Comparison of ENCODE assay signal across 28 cellular contexts in genomic region chr13:109220631-109221030, GRCh38.
"Had no signal": no experiment of that assay in that cellular context is flagged by ENCODE, and none has a peak within 500 bp of the region (broad histone marks: within the 10 kb centered on the region; RNA-seq: fewer than 3 reads in every experiment).

No MANE protein-coding gene starts in this region.

- H3K4me1 Mint-ChIP-seq: stimulated activated effector memory CD8-positive, alpha-beta T cell treated with anti-CD3 and anti-CD28 coated beads, Interleukin-12 subunit alpha, Interleukin-12 subunit beta, amount 100 ng/mL, for 72 hours; stimulated activated memory B cell treated with anti-CD40 and anti-IgM and Interleukin-4, amounts not matched to agents 10 μg/mL and 1 μg/mL and 100 μg/mL, for 72 hours; stimulated activated naive B cell treated with anti-CD40 and anti-IgM and Interleukin-4, amounts not matched to agents 10 μg/mL and 1 μg/mL and 100 μg/mL, for 72 hours; stimulated activated naive CD8-positive, alpha-beta T cell treated with anti-CD3 and anti-CD28 coated beads, Interleukin-15, amount 100 ng/mL, for 72 hours had no signal

- H3K4me1 ChIP-seq: stomach, suprapubic skin, testis, thyroid gland, tibial artery, tibial nerve, transverse colon, upper lobe of left lung, upper lobe of right lung, uterus, vagina had no signal

- H3K27me3 Mint-ChIP-seq: stimulated activated naive B cell treated with anti-CD40 and anti-IgM and Interleukin-4, amounts not matched to agents 10 μg/mL and 1 μg/mL and 100 μg/mL, for 72 hours; type B pancreatic cell had no signal

- FAIRE-seq: urothelium cell line had no signal

- H3K36me3 Mint-ChIP-seq: stimulated activated effector memory CD8-positive, alpha-beta T cell treated with anti-CD3 and anti-CD28 coated beads, Interleukin-12 subunit alpha, Interleukin-12 subunit beta, amount 100 ng/mL, for 72 hours; stimulated activated memory B cell treated with anti-CD40 and anti-IgM and Interleukin-4, amounts not matched to agents 10 μg/mL and 1 μg/mL and 100 μg/mL, for 72 hours; stimulated activated naive B cell treated with anti-CD40 and anti-IgM and Interleukin-4, amounts not matched to agents 10 μg/mL and 1 μg/mL and 100 μg/mL, for 72 hours; type B pancreatic cell had no signal

- H3K27ac Mint-ChIP-seq: stimulated activated effector memory CD8-positive, alpha-beta T cell treated with anti-CD3 and anti-CD28 coated beads, Interleukin-12 subunit alpha, Interleukin-12 subunit beta, amount 100 ng/mL, for 72 hours; stimulated activated memory B cell treated with anti-CD40 and anti-IgM and Interleukin-4, amounts not matched to agents 10 μg/mL and 1 μg/mL and 100 μg/mL, for 72 hours; stimulated activated naive B cell treated with anti-CD40 and anti-IgM and Interleukin-4, amounts not matched to agents 10 μg/mL and 1 μg/mL and 100 μg/mL, for 72 hours; stimulated activated naive CD8-positive, alpha-beta T cell treated with anti-CD3 and anti-CD28 coated beads, Interleukin-15, amount 100 ng/mL, for 72 hours; stimulated activated naive CD8-positive, alpha-beta T cell treated with anti-CD3 and anti-CD28 coated beads, Interleukin-15, Interleukin-2, amounts not matched to agents 100 ng/mL and 50 ng/mL, for 24 hours; type B pancreatic cell had no signal

- H3K9me3 ChIP-seq: testis, thyroid gland, transverse colon, upper lobe of right lung, uterus, vagina had no signal

- H3K4me3 ChIP-seq: stomach, suprapubic skin, testis, thoracic aorta, thyroid gland, tibial artery, tibial nerve, transverse colon, upper lobe of left lung, upper lobe of right lung, uterus, vagina had no signal

- H3K27me3 ChIP-seq: stomach, suprapubic skin, testis, thyroid gland, tibial artery, tibial nerve, transverse colon, upper lobe of left lung, upper lobe of right lung, uterus, vagina had no signal

- ATAC-seq: stimulated activated effector memory CD8-positive, alpha-beta T cell treated with anti-CD3 and anti-CD28 coated beads, Interleukin-12 subunit alpha, Interleukin-12 subunit beta, amount 100 ng/mL, for 72 hours; stimulated activated memory B cell treated with anti-CD40 and anti-IgM and Interleukin-4, amounts not matched to agents 10 μg/mL and 1 μg/mL and 100 μg/mL, for 72 hours; stimulated activated naive B cell treated with anti-CD40 and anti-IgM and Interleukin-4, amounts not matched to agents 10 μg/mL and 1 μg/mL and 100 μg/mL, for 72 hours; stimulated activated naive CD8-positive, alpha-beta T cell treated with anti-CD3 and anti-CD28 coated beads, Interleukin-15, amount 100 ng/mL, for 72 hours; stimulated activated naive CD8-positive, alpha-beta T cell treated with anti-CD3 and anti-CD28 coated beads, Interleukin-15, Interleukin-2, amounts not matched to agents 100 U/mL and 50 U/mL, for 24 hours; upper lobe of right lung had no signal

- H3K36me3 ChIP-seq: stomach, suprapubic skin, thoracic aorta, thyroid gland, tibial artery, tibial nerve, transverse colon, upper lobe of left lung, upper lobe of right lung, uterus, vagina had no signal

- H3K27ac ChIP-seq: stomach, suprapubic skin, testis, thoracic aorta, thyroid gland, tibial artery, tibial nerve, transverse colon, upper lobe of left lung, upper lobe of right lung, uterus, vagina had no signal

- DNase-seq: stimulated activated CD4-positive, alpha-beta T cell treated with anti-CD3 and anti-CD28 coated beads, Interleukin-2, amount 100 ng/mL, for 48 hours; stimulated activated CD4-positive, alpha-beta T cell treated with anti-CD3 and anti-CD28 coated beads, Interleukin-4, amount 100 ng/mL, for 1 hour; stimulated activated CD4-positive, alpha-beta T cell treated with anti-CD3 and anti-CD28 coated beads, Interleukin-4, amount 100 ng/mL, for 24 hours; stimulated activated CD4-positive, alpha-beta T cell treated with anti-CD3 and anti-CD28 coated beads, Interleukin-4, amount 100 ng/mL, for 4 hours; stimulated activated CD8-positive, alpha-beta memory T cell treated with anti-CD3 and anti-CD28 coated beads, Interleukin-4, amount 100 ng/mL, for 48 hours; stimulated activated naive B cell treated with anti-CD40 and anti-IgM and Interleukin-4, amounts not matched to agents 10 μg/mL and 1 μg/mL and 100 μg/mL, for 72 hours; stimulated activated naive CD4-positive, alpha-beta T cell; stimulated activated naive CD4-positive, alpha-beta T cell treated with Interleukin-2 at 50 U/mL for 16 hours; stimulated activated naive CD8-positive, alpha-beta T cell treated with anti-CD3 and anti-CD28 coated beads, Interleukin-15, amount 100 ng/mL, for 72 hours; stimulated activated naive CD8-positive, alpha-beta T cell treated with anti-CD3 and anti-CD28 coated beads, Interleukin-15, Interleukin-2, amounts not matched to agents 100 U/mL and 50 U/mL, for 24 hours; stomach; substantia nigra; testis; thyroid gland; tibial artery; transverse colon; upper lobe of left lung; upper lobe of right lung; uterus had no signal

- H3K4me3 Mint-ChIP-seq: stimulated activated effector memory CD8-positive, alpha-beta T cell treated with anti-CD3 and anti-CD28 coated beads, Interleukin-12 subunit alpha, Interleukin-12 subunit beta, amount 100 ng/mL, for 72 hours; stimulated activated memory B cell treated with anti-CD40 and anti-IgM and Interleukin-4, amounts not matched to agents 10 μg/mL and 1 μg/mL and 100 μg/mL, for 72 hours; stimulated activated naive B cell treated with anti-CD40 and anti-IgM and Interleukin-4, amounts not matched to agents 10 μg/mL and 1 μg/mL and 100 μg/mL, for 72 hours; stimulated activated naive CD8-positive, alpha-beta T cell treated with anti-CD3 and anti-CD28 coated beads, Interleukin-15, amount 100 ng/mL, for 72 hours; stimulated activated naive CD8-positive, alpha-beta T cell treated with anti-CD3 and anti-CD28 coated beads, Interleukin-15, Interleukin-2, amounts not matched to agents 100 ng/mL and 50 ng/mL, for 24 hours; type B pancreatic cell had no signal
